In genomic region chr22:22928666-22929380, GRCh38 we compare ENCODE assay signal across 8 cellular contexts.
A peak's percentile ranks its signal among the peaks of the same experiment; 100 is the strongest.
DNase-seq lines count a peak whose midpoint lies in the region; ATAC-seq lines count a peak whose summit lies in the region.

No MANE protein-coding gene starts in this region.

- ATAC-seq in GM18907 (IDR thresholded peaks at IDR 0.05; ENCODE audit: unreplicated experiment), result peak; percentile 78
- ATAC-seq in HG03025 (IDR thresholded peaks at IDR 0.05; ENCODE audit: low FRiP score, unreplicated experiment), result peak; percentile 75

- DNase-seq in AG20443 (ENCODE audit: low spot score) (peak; percentile 86), RPMI8226 (peak; percentile 100), dedifferentiated amniotic fluid mesenchymal stem cell (ENCODE audit: extremely low spot score) (peak; percentile 15), DMS 273 treated with DMSO at 0.1 percent for 48 hours (lab: John Stamatoyannopoulos, UW) (no peak), NCI-H446 (lab: John Stamatoyannopoulos, UW) (no peak)
- DNase-seq in stimulated activated CD4-positive, alpha-beta T cell treated with anti-CD3 and anti-CD28 coated beads, Interleukin-4, amount 100 ng/mL, for 48 hours (ENCODE audit: low read depth in 2 of 2), result peak; percentile 23 to 26

Comparison
In these comparisons a context has a peak if more than half of its experiments do, and no peak if none do; other contexts are left out.
1. DNase-seq: peak in AG20443 (single experiment), RPMI8226 (single experiment), dedifferentiated amniotic fluid mesenchymal stem cell (single experiment) and stimulated activated CD4-positive, alpha-beta T cell treated with anti-CD3 and anti-CD28 coated beads, Interleukin-4, amount 100 ng/mL, for 48 hours (2 of 2); none in DMS 273 treated with DMSO at 0.1 percent for 48 hours (single experiment) and NCI-H446 (0 of 2).